ENCODE assay signal across 20 cellular contexts in genomic region chr4:43394976-43395375, GRCh38.
"Had no signal": no experiment of that assay in that cellular context is flagged by ENCODE, and none has a peak within 500 bp of the region (broad histone marks: within the 10 kb centered on the region; RNA-seq: fewer than 3 reads in every experiment).

No MANE protein-coding gene starts in this region.

- H3K27ac Mint-ChIP-seq: activated CD8-positive, alpha-beta memory T cell treated with anti-CD3 and anti-CD28 coated beads, Interleukin-2, amount 10 ng/mL, durations not matched to agents 7 days and 5 days; activated naive CD4-positive, alpha-beta T cell treated with anti-CD3 and anti-CD28 coated beads, Interleukin-2, amount 50 U/mL, for 72 hours; brain; nephron progenitor cell; progenitor cell of endocrine pancreas; stimulated activated naive B cell treated with anti-CD40 and anti-IgM and Interleukin-4, amounts not matched to agents 10 μg/mL and 1 μg/mL and 100 μg/mL, for 72 hours had no signal

- H3K4me1 ChIP-seq: right atrium auricular region, tibial artery, uterus had no signal

- ATAC-seq: activated CD8-positive, alpha-beta memory T cell treated with anti-CD3 and anti-CD28 coated beads, Interleukin-2, amount 10 ng/mL, durations not matched to agents 7 days and 5 days; activated naive CD4-positive, alpha-beta T cell treated with anti-CD3 and anti-CD28 coated beads, Interleukin-2, amount 50 U/mL, for 72 hours had no signal

- H3K4me3 ChIP-seq: right atrium auricular region, skin epidermis, tibial artery, uterus had no signal

- H3K27me3 ChIP-seq: right atrium auricular region, tibial artery, uterus had no signal

- H3K4me3 Mint-ChIP-seq: activated CD8-positive, alpha-beta memory T cell treated with anti-CD3 and anti-CD28 coated beads, Interleukin-2, amount 10 ng/mL, durations not matched to agents 7 days and 5 days; brain; nephron progenitor cell; stimulated activated naive B cell treated with anti-CD40 and anti-IgM and Interleukin-4, amounts not matched to agents 10 μg/mL and 1 μg/mL and 100 μg/mL, for 72 hours had no signal

- H3K27ac ChIP-seq: right atrium auricular region, skin epidermis, tibial artery, uterus, VCaP had no signal

- H3K9me3 ChIP-seq: right atrium auricular region, tibial artery, uterus had no signal

- H3K36me3 ChIP-seq: right atrium auricular region, tibial artery, uterus had no signal

- H3K4me1 Mint-ChIP-seq: activated CD8-positive, alpha-beta memory T cell treated with anti-CD3 and anti-CD28 coated beads, Interleukin-2, amount 10 ng/mL, durations not matched to agents 7 days and 5 days; brain; nephron progenitor cell had no signal

- H3K36me3 Mint-ChIP-seq: activated CD8-positive, alpha-beta memory T cell treated with anti-CD3 and anti-CD28 coated beads, Interleukin-2, amount 10 ng/mL, durations not matched to agents 7 days and 5 days; activated naive CD4-positive, alpha-beta T cell treated with anti-CD3 and anti-CD28 coated beads, Interleukin-2, amount 50 U/mL, for 72 hours; brain; stimulated activated naive B cell treated with anti-CD40 and anti-IgM and Interleukin-4, amounts not matched to agents 10 μg/mL and 1 μg/mL and 100 μg/mL, for 72 hours had no signal

- DNase-seq: activated CD4-positive, alpha-beta T cell treated with anti-CD3 and anti-CD28 coated beads for 1 hour; activated CD4-positive, alpha-beta T cell treated with anti-CD3 and anti-CD28 coated beads, Interleukin-2, amount 50 U/mL, for 48 hours; activated CD8-positive, alpha-beta memory T cell treated with anti-CD3 and anti-CD28 coated beads, Interleukin-2, amount 10 ng/mL, durations not matched to agents 7 days and 5 days; activated gamma-delta T cell; activated T-cell treated with anti-CD3 and anti-CD28 coated beads, Interleukin-2, amount 50 U/mL, for 1 hour; amniotic stem cell; dermis blood vessel endothelial cell; foreskin melanocyte; nephron progenitor cell; stimulated activated CD4-positive, alpha-beta T cell treated with anti-CD3 and anti-CD28 coated beads, Interleukin-15, amount 100 ng/mL, for 24 hours; stimulated activated CD4-positive, alpha-beta T cell treated with anti-CD3 and anti-CD28 coated beads, Interleukin-4, amount 100 ng/mL, for 1 hour; stimulated activated naive B cell treated with anti-CD40 and anti-IgM and Interleukin-4, amounts not matched to agents 10 μg/mL and 1 μg/mL and 100 μg/mL, for 72 hours; tibial artery; uterus had no signal

- H3K27me3 Mint-ChIP-seq: activated CD8-positive, alpha-beta memory T cell treated with anti-CD3 and anti-CD28 coated beads, Interleukin-2, amount 10 ng/mL, durations not matched to agents 7 days and 5 days; progenitor cell of endocrine pancreas had no signal
